Comparison of ENCODE assay signal across 37 cellular contexts in genomic region chr6:165791876-165792437, GRCh38.
"Had no signal": no experiment of that assay in that cellular context is flagged by ENCODE, and none has a peak within 500 bp of the region (broad histone marks: within the 10 kb centered on the region; RNA-seq: fewer than 3 reads in every experiment).

No MANE protein-coding gene starts in this region.

- H3K4me1 ChIP-seq: adrenal gland, ascending aorta, breast epithelium, colonic mucosa, foreskin keratinocyte, gastrocnemius medialis, heart left ventricle had no signal

- ATAC-seq: activated CD4-positive, CD25-positive, alpha-beta regulatory T cell treated with anti-CD3 and anti-CD28 coated beads, Interleukin-2, amount 50 U/mL, for 24 hours; activated CD8-positive, alpha-beta T cell treated with anti-CD3 and anti-CD28 coated beads for 36 hours; activated naive CD8-positive, alpha-beta T cell treated with anti-CD3 and anti-CD28 coated beads, Interleukin-2, amount 50 U/mL, for 24 hours; esophagus mucosa; foreskin keratinocyte; gastrocnemius medialis; heart left ventricle; T-helper 17 cell had no signal

- H3K9me3 ChIP-seq: adrenal gland, ascending aorta, breast epithelium, colonic mucosa, gastrocnemius medialis, heart left ventricle had no signal

- H3K27me3 ChIP-seq: adrenal gland, ascending aorta, breast epithelium, cardiac muscle cell, colonic mucosa, foreskin keratinocyte, gastrocnemius medialis, heart left ventricle had no signal

- H3K9me3 Mint-ChIP-seq: activated B cell treated with CpG ODN at 0.5 μM for 24 hours; activated CD8-positive, alpha-beta T cell treated with anti-CD3 and anti-CD28 coated beads for 36 hours; activated naive CD4-positive, alpha-beta T cell treated with anti-CD3 and anti-CD28 coated beads for 36 hours; activated naive CD4-positive, alpha-beta T cell treated with anti-CD3 and anti-CD28 coated beads, Interleukin-2, amount 50 U/mL, for 24 hours; activated naive CD8-positive, alpha-beta T cell treated with anti-CD3 and anti-CD28 coated beads for 36 hours; activated naive CD8-positive, alpha-beta T cell treated with anti-CD3 and anti-CD28 coated beads, Interleukin-2, amount 50 U/mL, for 24 hours; activated T-helper 1 cell treated with anti-CD3 and anti-CD28 coated beads, Interleukin-12 subunit alpha, Interleukin-12 subunit beta, Interleukin-2, Interleukin-4 antibody, amounts not matched to agents 30 ng/mL and 10 ng/mL and 1 ng/mL, durations not matched to agents 14 hours and 24 hours and 36 hours; activated T-helper 2 cell treated with anti-CD3 and anti-CD28 coated beads, Interferon-gamma antibody, Interleukin-2, Interleukin-4, amounts not matched to agents 10 μg/mL and 5 μg/mL and 100 μg/mL, durations not matched to agents 14 hours and 24 hours and 36 hours; brain; endodermal cell; T-helper 2 cell treated with Interferon-gamma antibody and Interleukin-4, amounts not matched to agents 5 μg/mL and 100 μg/mL, for 36 hours had no signal

- H3K4me3 Mint-ChIP-seq: activated B cell treated with CpG ODN at 0.5 μM for 24 hours; activated CD8-positive, alpha-beta T cell treated with anti-CD3 and anti-CD28 coated beads for 36 hours; activated naive CD4-positive, alpha-beta T cell treated with anti-CD3 and anti-CD28 coated beads for 36 hours; activated naive CD4-positive, alpha-beta T cell treated with anti-CD3 and anti-CD28 coated beads, Interleukin-2, amount 50 U/mL, for 24 hours; activated naive CD8-positive, alpha-beta T cell treated with anti-CD3 and anti-CD28 coated beads for 36 hours; activated naive CD8-positive, alpha-beta T cell treated with anti-CD3 and anti-CD28 coated beads, Interleukin-2, amount 50 U/mL, for 24 hours; activated T-helper 1 cell treated with anti-CD3 and anti-CD28 coated beads, Interleukin-12 subunit alpha, Interleukin-12 subunit beta, Interleukin-2, Interleukin-4 antibody, amounts not matched to agents 30 ng/mL and 10 ng/mL and 1 ng/mL, durations not matched to agents 14 hours and 24 hours and 36 hours; brain; endodermal cell; T-helper 17 cell; T-helper 2 cell treated with Interferon-gamma antibody and Interleukin-4, amounts not matched to agents 5 μg/mL and 100 μg/mL, for 36 hours had no signal

- H3K36me3 Mint-ChIP-seq: activated naive CD4-positive, alpha-beta T cell treated with anti-CD3 and anti-CD28 coated beads, Interleukin-2, amount 50 U/mL, for 24 hours; activated naive CD8-positive, alpha-beta T cell treated with anti-CD3 and anti-CD28 coated beads for 36 hours; brain had no signal

- H3K4me1 Mint-ChIP-seq: activated naive CD4-positive, alpha-beta T cell treated with anti-CD3 and anti-CD28 coated beads, Interleukin-2, amount 50 U/mL, for 24 hours; activated naive CD8-positive, alpha-beta T cell treated with anti-CD3 and anti-CD28 coated beads for 36 hours; activated naive CD8-positive, alpha-beta T cell treated with anti-CD3 and anti-CD28 coated beads, Interleukin-2, amount 50 U/mL, for 24 hours; brain; endodermal cell had no signal

- DNase-seq: activated B cell treated with CpG ODN at 0.5 μM for 24 hours; activated CD4-positive, alpha-beta T cell treated with anti-CD3 and anti-CD28 coated beads for 48 hours; activated CD4-positive, alpha-beta T cell treated with anti-CD3 and anti-CD28 coated beads, Interleukin-2, amount 50 U/mL, for 1 hour; activated CD4-positive, alpha-beta T cell treated with anti-CD3 and anti-CD28 coated beads, Interleukin-2, amount 50 U/mL, for 48 hours; activated CD8-positive, alpha-beta memory T cell treated with anti-CD3 and anti-CD28 coated beads for 24 hours; activated CD8-positive, alpha-beta T cell treated with anti-CD3 and anti-CD28 coated beads for 36 hours; activated effector memory CD4-positive, alpha-beta T cell treated with anti-CD3 and anti-CD28 coated beads, Interleukin-2, amount 50 U/mL, for 16 hours; activated naive CD4-positive, alpha-beta T cell treated with anti-CD3 and anti-CD28 coated beads for 36 hours; activated naive CD8-positive, alpha-beta T cell treated with anti-CD3 and anti-CD28 coated beads for 36 hours; activated naive CD8-positive, alpha-beta T cell treated with anti-CD3 and anti-CD28 coated beads, Interleukin-2, amount 50 U/mL, for 24 hours; activated T-cell treated with anti-CD3 and anti-CD28 coated beads, Interleukin-2, amount 50 U/mL, for 48 hours; adrenal gland; amygdala; central memory CD4-positive, alpha-beta T cell; cerebellar nuclear complex; colonic mucosa; dorsolateral prefrontal cortex; effector memory CD4-positive, alpha-beta T cell; endodermal cell; foreskin keratinocyte; gastrocnemius medialis; glutamatergic neuron; heart left ventricle; T-helper 1 cell; T-helper 17 cell; T1000; WERI-Rb-1 had no signal

- H3K4me3 ChIP-seq: adrenal gland, ascending aorta, breast epithelium, cardiac muscle cell, colonic mucosa, dorsolateral prefrontal cortex, gastrocnemius medialis, heart left ventricle had no signal

- H3K27ac ChIP-seq: adrenal gland, ascending aorta, breast epithelium, cardiac muscle cell, colonic mucosa, dorsolateral prefrontal cortex, foreskin keratinocyte, gastrocnemius medialis, heart left ventricle, WERI-Rb-1 had no signal

- H3K36me3 ChIP-seq: adrenal gland, ascending aorta, breast epithelium, cardiac muscle cell, colonic mucosa, gastrocnemius medialis, heart left ventricle, WERI-Rb-1 had no signal

- H3K27ac Mint-ChIP-seq: activated B cell treated with CpG ODN at 0.5 μM for 24 hours; activated CD8-positive, alpha-beta T cell treated with anti-CD3 and anti-CD28 coated beads for 36 hours; activated naive CD4-positive, alpha-beta T cell treated with anti-CD3 and anti-CD28 coated beads for 36 hours; activated naive CD4-positive, alpha-beta T cell treated with anti-CD3 and anti-CD28 coated beads, Interleukin-2, amount 50 U/mL, for 24 hours; activated naive CD8-positive, alpha-beta T cell treated with anti-CD3 and anti-CD28 coated beads for 36 hours; activated naive CD8-positive, alpha-beta T cell treated with anti-CD3 and anti-CD28 coated beads, Interleukin-2, amount 50 U/mL, for 24 hours; activated T-helper 1 cell treated with anti-CD3 and anti-CD28 coated beads, Interleukin-12 subunit alpha, Interleukin-12 subunit beta, Interleukin-2, Interleukin-4 antibody, amounts not matched to agents 30 ng/mL and 10 ng/mL and 1 ng/mL, durations not matched to agents 14 hours and 24 hours and 36 hours; activated T-helper 2 cell treated with anti-CD3 and anti-CD28 coated beads, Interferon-gamma antibody, Interleukin-2, Interleukin-4, amounts not matched to agents 10 μg/mL and 5 μg/mL and 100 μg/mL, durations not matched to agents 14 hours and 24 hours and 36 hours; brain; endodermal cell; T-helper 17 cell; T-helper 2 cell treated with Interferon-gamma antibody and Interleukin-4, amounts not matched to agents 5 μg/mL and 100 μg/mL, for 36 hours had no signal

- H3K27me3 Mint-ChIP-seq: activated B cell treated with CpG ODN at 0.5 μM for 24 hours; activated naive CD4-positive, alpha-beta T cell treated with anti-CD3 and anti-CD28 coated beads, Interleukin-2, amount 50 U/mL, for 24 hours; activated naive CD8-positive, alpha-beta T cell treated with anti-CD3 and anti-CD28 coated beads for 36 hours; activated naive CD8-positive, alpha-beta T cell treated with anti-CD3 and anti-CD28 coated beads, Interleukin-2, amount 50 U/mL, for 24 hours had no signal
